ENCODE assay signal across 8 cellular contexts in the genomic region with DNA sequence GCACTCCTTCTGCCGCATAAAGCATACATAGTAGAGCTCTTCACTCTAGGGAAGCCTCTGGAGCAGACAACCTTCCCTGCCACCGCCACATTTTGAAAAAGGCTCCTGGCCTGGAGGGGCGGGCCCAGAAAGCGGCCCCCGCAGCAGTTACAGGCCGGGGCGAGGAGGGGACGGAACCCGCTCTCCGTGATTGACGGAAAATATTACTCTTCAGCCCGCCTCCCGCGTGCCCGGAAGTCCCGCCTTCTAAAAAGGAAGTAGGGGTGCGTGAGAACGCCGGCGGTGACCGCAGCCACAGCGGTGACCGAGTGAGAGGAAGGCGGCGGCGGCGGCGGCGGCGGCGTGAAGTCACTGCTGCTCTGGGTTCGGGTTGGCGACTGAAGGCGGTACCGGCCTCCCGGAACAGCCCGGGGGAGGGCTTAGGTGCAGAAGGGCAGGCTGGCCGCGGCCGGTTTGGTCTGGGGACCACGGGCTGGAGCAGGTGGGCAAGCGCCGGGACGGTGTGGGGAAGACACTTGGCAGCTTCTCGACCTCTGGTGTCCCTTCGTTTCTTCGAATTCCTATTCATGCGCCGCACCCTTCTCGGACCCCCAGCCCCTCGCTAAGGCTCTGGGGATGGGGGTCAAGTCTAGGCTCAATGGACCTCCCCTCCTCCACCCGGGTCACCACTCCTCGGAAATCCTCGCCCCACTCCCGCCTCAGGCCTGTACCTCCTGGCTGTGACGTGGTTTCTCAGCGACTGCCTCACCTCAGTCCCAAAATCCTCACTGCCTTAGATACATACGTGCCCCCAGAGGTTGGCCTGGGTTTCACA. TPM values are rescaled to one million over a fixed set of nuclear protein-coding genes. Genes with fewer than 3 reads are reported as not detected.
DNase-seq lines count a peak whose midpoint lies in the region; ATAC-seq and TF ChIP-seq lines count a peak whose summit lies in the region.

A gene (plus strand): TSS at position 295 of the 814 bp plus-strand sequence. CDS start 729 bp downstream, outside the sequence.

- H3K9me3 ChIP-seq in left lung, result no peaks in the 10 kb centered on the region

- DNase-seq in GM19240 (ENCODE audit: insufficient read length, low spot score) (peak; percentile 35), NCI-H748 (lab: John Stamatoyannopoulos, UW; ENCODE audit: unreplicated experiment) (peak; percentile 89), cortex of kidney (lab: John Stamatoyannopoulos, UW) (peak; percentile 2), left lung (peak; percentile 84 to 92)
- DNase-seq in activated CD4-positive, alpha-beta T cell treated with anti-CD3 and anti-CD28 coated beads, Interleukin-2, amount 50 U/mL, for 1 hour, result peak; percentile 76
- DNase-seq in stimulated activated CD4-positive, alpha-beta T cell treated with anti-CD3 and anti-CD28 coated beads, Interleukin-2, amount 100 ng/mL, for 48 hours, result peak; percentile 58 to 65

- H3K36me3 ChIP-seq in left lung, result peaks cover 0 to 15% of the 10 kb centered on the region in 2 donors

- H3K4me3 ChIP-seq in left lung, result peak within 1 kb of the TSS; percentile 46 to 58

- no peak; the same call in 1 of the 2 replicates for TF ChIP-seq CTCF in C4-2B (conservative IDR thresholded peaks at IDR 0.05)
- no peak for TF ChIP-seq CTCF in left lung (IDR thresholded peaks at IDR 0.05)

- H3K4me1 ChIP-seq in left lung, result peaks cover 0 to 15% of the 10 kb centered on the region in 2 donors

- H3K27ac ChIP-seq in C4-2B, result peak within 1 kb of the TSS; percentile 91
- peak within 1 kb of the TSS; percentile 57 to 86 for H3K27ac ChIP-seq in left lung

- intact Hi-C loops in left lung (cut with DNase I), result no loop called here

- ATAC-seq in HG03457 (IDR thresholded peaks at IDR 0.05; ENCODE audit: unreplicated experiment) (peak; percentile 92), left lung (peak; percentile 98)

- H3K27me3 ChIP-seq in left lung, result no peaks in the 10 kb centered on the region

RNA-seq across cellular contexts. Expression of the gene that starts here (rescaled TPM):
- 10 to 100 TPM; 18.9 to 20.8 TPM for total RNA-seq in left lung

Comparison
In these comparisons a context has a peak if more than half of its experiments do, and no peak if none do; other contexts are left out.
1. Peak in every context shown above with its lines: DNase-seq, ATAC-seq, H3K4me3 ChIP-seq and H3K27ac ChIP-seq.
2. DNase-seq: peak in every context shown above with its lines; median percentile 89 in NCI-H748; 88 in left lung; 76 in activated CD4-positive, alpha-beta T cell treated with anti-CD3 and anti-CD28 coated beads, Interleukin-2, amount 50 U/mL, for 1 hour; 62 in stimulated activated CD4-positive, alpha-beta T cell treated with anti-CD3 and anti-CD28 coated beads, Interleukin-2, amount 100 ng/mL, for 48 hours; 35 in GM19240; 2 in cortex of kidney.